1 cellular context compared by ENCODE assay signal in genomic region chr19:39409207-39409885, GRCh38.
TF ChIP-seq lines count a peak whose summit lies in the region.

No MANE protein-coding gene starts in this region.

TF ChIP-seq in HepG2, 621 proteins besides CTCF, POLR2A, EP300 and RAD21 (continued from another document and continues in another):
- TF ChIP-seq MIER3 (CRISPR knock-in tag; IDR thresholded peaks at IDR 0.05; ENCODE audit: borderline replicate concordance), result no peak
- no peak for TF ChIP-seq NCOA1 (CRISPR knock-in tag; IDR thresholded peaks at IDR 0.05)
- 0 out of 2 replicates have a peak, but pooled peaks have one; percentile 26 for TF ChIP-seq ZNF275 (CRISPR knock-in tag; IDR thresholded peaks at IDR 0.05; ENCODE audit: borderline replicate concordance)
- peak; percentile 50; the same call in 1 of the 2 replicates for TF ChIP-seq RXRB (CRISPR knock-in tag; IDR thresholded peaks at IDR 0.05; ENCODE audit: borderline replicate concordance)
- no peak for TF ChIP-seq ZFP37 (CRISPR knock-in tag; IDR thresholded peaks at IDR 0.05; ENCODE audit: borderline replicate concordance)
- no peak for TF ChIP-seq ZNF564 (CRISPR knock-in tag; IDR thresholded peaks at IDR 0.05)
- TF ChIP-seq ATF5 (CRISPR knock-in tag; IDR thresholded peaks at IDR 0.05; ENCODE audit: low read depth), result no peak
- no peak for TF ChIP-seq ZKSCAN1 (IDR thresholded peaks at IDR 0.05; ENCODE audit: low read length)
- no peak for TF ChIP-seq TARDBP (CRISPR knock-in tag; IDR thresholded peaks at IDR 0.05)
- 0 out of 2 replicates have a peak, but pooled peaks have one; percentile 19 for TF ChIP-seq HES4 (CRISPR knock-in tag; IDR thresholded peaks at IDR 0.05; ENCODE audit: borderline replicate concordance)
- TF ChIP-seq KLF13 (CRISPR knock-in tag; IDR thresholded peaks at IDR 0.05), result no peak
- TF ChIP-seq GMEB2 (CRISPR knock-in tag; IDR thresholded peaks at IDR 0.05; ENCODE audit: low read depth), result no peak
- TF ChIP-seq ZNF143 (CRISPR knock-in tag; IDR thresholded peaks at IDR 0.05), result no peak
- TF ChIP-seq IKZF5 (CRISPR knock-in tag; IDR thresholded peaks at IDR 0.05), result peak; percentile 62
- TF ChIP-seq HDAC6 (IDR thresholded peaks at IDR 0.05; ENCODE audit: low read depth, low read length), result no peak
- no peak for TF ChIP-seq ZNF382 (CRISPR knock-in tag; IDR thresholded peaks at IDR 0.05; ENCODE audit: borderline replicate concordance)
- TF ChIP-seq AHDC1 (CRISPR knock-in tag; IDR thresholded peaks at IDR 0.05; ENCODE audit: borderline replicate concordance), result no peak
- TF ChIP-seq ZNF44 (CRISPR knock-in tag; IDR thresholded peaks at IDR 0.05), result no peak
- TF ChIP-seq GATAD1 (CRISPR knock-in tag; IDR thresholded peaks at IDR 0.05), result no peak
- TF ChIP-seq U2AF2 (IDR thresholded peaks at IDR 0.05; ENCODE audit: low read depth, low read length), result no peak
- TF ChIP-seq CHD2 (IDR thresholded peaks at IDR 0.05; ENCODE audit: low read depth, low read length), result no peak
- TF ChIP-seq HNF1B (CRISPR knock-in tag; IDR thresholded peaks at IDR 0.05), result peak; percentile 70; the same call in 1 of the 2 replicates
- no peak for TF ChIP-seq YEATS4 (CRISPR knock-in tag; IDR thresholded peaks at IDR 0.05; ENCODE audit: borderline replicate concordance)
- no peak for TF ChIP-seq REL (CRISPR knock-in tag; conservative IDR thresholded peaks at IDR 0.05)
- peak; percentile 65; the same call in 1 of the 2 replicates for TF ChIP-seq JUND (CRISPR knock-in tag; IDR thresholded peaks at IDR 0.05)
- TF ChIP-seq HOXA9 (CRISPR knock-in tag; IDR thresholded peaks at IDR 0.05; ENCODE audit: borderline replicate concordance), result no peak
- peak; percentile 42; the same call in 1 of the 2 replicates for TF ChIP-seq ZBTB21 (CRISPR knock-in tag; IDR thresholded peaks at IDR 0.05)
- TF ChIP-seq THAP8 (CRISPR knock-in tag; IDR thresholded peaks at IDR 0.05; ENCODE audit: borderline replicate concordance), result no peak
- TF ChIP-seq RORA (CRISPR knock-in tag; IDR thresholded peaks at IDR 0.05), result no peak
- TF ChIP-seq ARNTL (CRISPR knock-in tag; IDR thresholded peaks at IDR 0.05), result no peak
- TF ChIP-seq SCMH1 (CRISPR knock-in tag; IDR thresholded peaks at IDR 0.05; ENCODE audit: borderline replicate concordance), result no peak
- no peak for TF ChIP-seq KAT2B (IDR thresholded peaks at IDR 0.05; ENCODE audit: borderline replicate concordance, low read depth, low read length)
- no peak for TF ChIP-seq SUZ12 (IDR thresholded peaks at IDR 0.05; ENCODE audit: low read depth, low read length)
- no peak for TF ChIP-seq ZKSCAN8 (CRISPR knock-in tag; IDR thresholded peaks at IDR 0.05; ENCODE audit: borderline replicate concordance)
- no peak for TF ChIP-seq MTF2 (CRISPR knock-in tag; IDR thresholded peaks at IDR 0.05; ENCODE audit: borderline replicate concordance)
- no peak for TF ChIP-seq ZNF816 (CRISPR knock-in tag; IDR thresholded peaks at IDR 0.05; ENCODE audit: borderline replicate concordance)
- no peak for TF ChIP-seq ZXDC (CRISPR knock-in tag; IDR thresholded peaks at IDR 0.05)
- no peak for TF ChIP-seq GTF3A (CRISPR knock-in tag; conservative IDR thresholded peaks at IDR 0.05)
- TF ChIP-seq SMYD3 (CRISPR knock-in tag; IDR thresholded peaks at IDR 0.05), result no peak
- no peak for TF ChIP-seq ZNF274 (CRISPR knock-in tag; IDR thresholded peaks at IDR 0.05)
- no peak for TF ChIP-seq TRIM24 (CRISPR knock-in tag; IDR thresholded peaks at IDR 0.05)
- no peak for TF ChIP-seq ZNF460 (CRISPR knock-in tag; IDR thresholded peaks at IDR 0.05; ENCODE audit: borderline replicate concordance)
- no peak for TF ChIP-seq CERS6 (CRISPR knock-in tag; IDR thresholded peaks at IDR 0.05)
- TF ChIP-seq TEF (CRISPR knock-in tag; IDR thresholded peaks at IDR 0.05), result no peak
- no peak for TF ChIP-seq FOXM1 (CRISPR knock-in tag; IDR thresholded peaks at IDR 0.05)
- no peak for TF ChIP-seq ZBTB43 (CRISPR knock-in tag; conservative IDR thresholded peaks at IDR 0.05)
- no peak for TF ChIP-seq ZNF547 (CRISPR knock-in tag; IDR thresholded peaks at IDR 0.05)
- TF ChIP-seq ZNF660 (CRISPR knock-in tag; IDR thresholded peaks at IDR 0.05; ENCODE audit: borderline replicate concordance, low read depth), result no peak
